ENCODE assay signal across 11 cellular contexts in genomic region chr17:13293421-13293820, GRCh38.
"Had no signal": no experiment of that assay in that cellular context is flagged by ENCODE, and none has a peak within 500 bp of the region (broad histone marks: within the 10 kb centered on the region; RNA-seq: fewer than 3 reads in every experiment).

No MANE protein-coding gene starts in this region.

- H2AFZ ChIP-seq: GM23248, GM23338 had no signal

- H3K27ac ChIP-seq: GM23248 had no signal

- H3K9me3 ChIP-seq: HAP-1 had no signal

- H3K4me3 Mint-ChIP-seq: GM23338, H9, HFFc6 had no signal

- H3K9ac ChIP-seq: GM23248 had no signal

- H3K27ac Mint-ChIP-seq: GM23338, H9, HFFc6 had no signal

- H3K4me1 ChIP-seq: HAP-1 had no signal

- FAIRE-seq: H1, H54 had no signal

- H3K36me3 ChIP-seq: HAP-1 had no signal

- DNase-seq: GM23248, GOT3, H7, H9, HCEC 1CT, HFFc6 had no signal

- H3K4me3 ChIP-seq: GM23248, GM23338, HAP-1 had no signal

- H3K4me2 ChIP-seq: GM23338 had no signal

- H3K9me3 Mint-ChIP-seq: GM23338, H9, HFFc6 had no signal

- ATAC-seq: GM23338, HCT116 had no signal

- H3K4me1 Mint-ChIP-seq: GM23338, H9 had no signal
